ENCODE assay signal across 12 cellular contexts in the genomic region with DNA sequence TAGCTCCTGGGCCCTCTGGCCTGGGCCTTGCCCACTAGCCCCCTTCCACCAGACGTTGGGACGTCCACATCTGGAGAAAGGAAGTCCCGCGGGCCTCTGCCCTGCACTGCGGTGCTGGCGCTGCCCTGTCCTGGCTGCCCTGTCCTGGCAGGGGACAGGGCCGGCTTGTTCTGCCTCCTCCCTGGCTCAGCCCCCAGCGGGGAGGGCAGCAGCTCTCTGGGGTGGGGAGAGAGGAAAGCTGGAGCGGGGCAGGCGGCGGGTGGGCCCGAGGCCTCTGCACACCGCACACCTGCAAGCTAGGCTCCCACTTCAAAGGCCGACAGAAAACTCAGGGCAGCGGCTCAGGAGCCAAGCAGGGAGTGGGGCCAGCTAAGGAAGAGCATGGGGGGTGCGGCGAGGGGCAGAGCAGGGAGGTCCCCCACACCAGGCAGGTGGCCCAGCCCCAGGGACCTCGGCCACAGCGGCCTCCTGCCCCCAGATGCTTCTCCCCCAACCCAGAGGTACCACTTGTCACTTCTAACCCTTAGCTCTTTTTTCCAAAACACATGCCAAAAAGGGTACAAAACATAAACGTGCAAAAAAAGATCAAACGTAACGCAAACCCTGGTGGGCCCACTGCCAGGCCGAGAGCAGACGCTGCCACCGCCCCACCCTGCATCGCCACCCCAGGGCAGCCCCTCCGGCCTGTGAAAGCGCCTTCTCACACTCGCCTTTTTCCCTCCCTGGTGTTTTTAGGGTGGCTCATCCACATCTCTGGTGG. TPM values are rescaled to one million over a fixed set of nuclear protein-coding genes. Genes with fewer than 3 reads are reported as not detected.
DNase-seq lines count a peak whose midpoint lies in the region; ATAC-seq and TF ChIP-seq lines count a peak whose summit lies in the region.
"Had no signal": no experiment of that assay in that cellular context is flagged by ENCODE, and none has a peak within 500 bp of the region (broad histone marks: within the 10 kb centered on the region; RNA-seq: fewer than 3 reads in every experiment).

No MANE protein-coding gene starts in this region.

- 76 to 91% (median 89%) methylated on average over 29 of the region's 29 CpGs for WGBS in ovary, 3 donors

- no peaks in the 10 kb centered on the region for H3K9me3 Mint-ChIP-seq in CD8-positive, alpha-beta T cell
- H3K9me3 Mint-ChIP-seq in glutamatergic neuron (ENCODE audit: unreplicated experiment) (peaks cover 3% of the 10 kb centered on the region), endothelial cell (ENCODE audit: unreplicated experiment) (no peaks in the 10 kb centered on the region)

- peak overlapping the region; percentile 8 for H3K4me3 ChIP-seq in CD8-positive, alpha-beta T cell (ENCODE audit: low read depth, low read length)
- H3K4me3 ChIP-seq in OCI-LY1 (ENCODE audit: low read depth, low read length, poor library complexity, severe bottlenecking), result no peak overlapping the region
- no peak overlapping the region for H3K4me3 ChIP-seq in ovary
- H3K4me3 ChIP-seq: body of pancreas, SJSA1 had no signal

- no peak for TF ChIP-seq POLR2A in ovary (IDR thresholded peaks at IDR 0.05)

- no peaks in the 10 kb centered on the region for H3K36me3 ChIP-seq in CD8-positive, alpha-beta T cell (ENCODE audit: insufficient read depth, low read length)
- H3K36me3 ChIP-seq in OCI-LY1 (ENCODE audit: insufficient read depth, low read length) (no peaks in the 10 kb centered on the region), ovary (no peaks in the 10 kb centered on the region)

- no peaks in the 10 kb centered on the region for H3K9me3 ChIP-seq in CD8-positive, alpha-beta T cell (ENCODE audit: low read length)
- H3K9me3 ChIP-seq in OCI-LY1 (ENCODE audit: low read length) (no peaks in the 10 kb centered on the region), ovary (no peaks in the 10 kb centered on the region)
- H3K9me3 ChIP-seq: body of pancreas, SJSA1 had no signal

- no peaks in the 10 kb centered on the region for H3K79me2 ChIP-seq in OCI-LY1 (ENCODE audit: insufficient read depth, low read length)

- ATAC-seq in CD8-positive, alpha-beta T cell, result peak; percentile 40
- ATAC-seq in GM21529 (IDR thresholded peaks at IDR 0.05; ENCODE audit: unreplicated experiment) (no peak), GM21447 (IDR thresholded peaks at IDR 0.05; ENCODE audit: unreplicated experiment) (no peak)
- ATAC-seq: body of pancreas had no signal

- H2AFZ ChIP-seq in OCI-LY1 (ENCODE audit: low read length), result no peak overlapping the region

- no peaks in the 10 kb centered on the region for H3K27me3 ChIP-seq in CD8-positive, alpha-beta T cell (ENCODE audit: insufficient read depth, low read length)
- peaks cover 2% of the 10 kb centered on the region; the same call in 1 of the 2 replicates for H3K27me3 ChIP-seq in OCI-LY1 (ENCODE audit: insufficient read depth, low read length)
- H3K27me3 ChIP-seq in ovary, result no peaks in the 10 kb centered on the region
- H3K27me3 ChIP-seq: body of pancreas, SJSA1 had no signal

- H3K4me1 Mint-ChIP-seq in CD8-positive, alpha-beta T cell (ENCODE audit: low read depth), result peaks cover 51% of the 10 kb centered on the region
- H3K4me1 Mint-ChIP-seq in glutamatergic neuron (ENCODE audit: low read depth, unreplicated experiment) (no peaks in the 10 kb centered on the region), endothelial cell (ENCODE audit: unreplicated experiment) (peaks cover 6% of the 10 kb centered on the region)

- peak overlapping the region; percentile 82 for H3K27ac Mint-ChIP-seq in CD8-positive, alpha-beta T cell
- H3K27ac Mint-ChIP-seq in glutamatergic neuron (ENCODE audit: unreplicated experiment) (no peak overlapping the region), endothelial cell (ENCODE audit: unreplicated experiment) (no peak overlapping the region)

- H4K20me1 ChIP-seq in OCI-LY1 (ENCODE audit: insufficient read depth, low read length), result no peaks in the 10 kb centered on the region

- intact Hi-C loops in CD8-positive, alpha-beta T cell (cut with DNase I, micrococcal nuclease), result loop anchor here in 1 of 2 experiments (10.0 kb wide), 1 partner anchor 53 kb away; no protein-coding TSS in a partner anchor
- intact Hi-C loops in ovary (cut with DNase I), result no loop called here

- DNase-seq in CD8-positive, alpha-beta T cell, result peak in 4 of 7 experiments; percentile 33 to 77 (median 51)
- peak; percentile 12 for DNase-seq in glutamatergic neuron
- peak in 4 of 5 donors; percentile 9 to 37 (median 20) for DNase-seq in ovary
- DNase-seq in endothelial cell (ENCODE audit: low spot score), result no peak
- DNase-seq in stimulated activated CD4-positive, alpha-beta T cell treated with anti-CD3 and anti-CD28 coated beads, Interleukin-4, amount 100 ng/mL, for 1 hour, result no peak
- DNase-seq: NCI-H1048, NCI-H2171 had no signal

- H3K4me2 ChIP-seq in OCI-LY1 (ENCODE audit: low read length), result no peak overlapping the region

- H3K27ac ChIP-seq in CD8-positive, alpha-beta T cell (ENCODE audit: low read depth, low read length), result peak overlapping the region; percentile 21
- H3K27ac ChIP-seq in OCI-LY1 (ENCODE audit: low read depth, low read length, poor library complexity, severe bottlenecking), result peak overlapping the region; percentile 52
- H3K27ac ChIP-seq in ovary, result no peak overlapping the region
- H3K27ac ChIP-seq: SJSA1 had no signal

- H3K4me3 Mint-ChIP-seq in CD8-positive, alpha-beta T cell, result peak overlapping the region; percentile 23
- H3K4me3 Mint-ChIP-seq in glutamatergic neuron (ENCODE audit: unreplicated experiment) (no peak overlapping the region), endothelial cell (ENCODE audit: unreplicated experiment) (no peak overlapping the region)

- TF ChIP-seq CTCF in CD8-positive, alpha-beta T cell (IDR thresholded peaks at IDR 0.05), result no peak
- TF ChIP-seq CTCF in OCI-LY1 (IDR thresholded peaks at IDR 0.05; ENCODE audit: low read length) (no peak), glutamatergic neuron (IDR thresholded peaks at IDR 0.05; ENCODE audit: partially characterized antibody, unreplicated experiment) (no peak), ovary (IDR thresholded peaks at IDR 0.05) (no peak), endothelial cell (IDR thresholded peaks at IDR 0.05; ENCODE audit: unreplicated experiment) (no peak)

- no peak overlapping the region for H3K9ac ChIP-seq in OCI-LY1 (ENCODE audit: low read length)

- CTCF ChIA-PET in CD8-positive, alpha-beta T cell (lab: Charles Lee), result no interaction called here

- no peaks in the 10 kb centered on the region for H3F3A ChIP-seq in OCI-LY1 (ENCODE audit: insufficient read depth, low read length)

- peaks cover 62% of the 10 kb centered on the region for H3K4me1 ChIP-seq in CD8-positive, alpha-beta T cell (ENCODE audit: insufficient read depth, low read length)
- H3K4me1 ChIP-seq in OCI-LY1 (ENCODE audit: insufficient read depth, low read length, severe bottlenecking), result peaks cover 30% of the 10 kb centered on the region
- H3K4me1 ChIP-seq in ovary (ENCODE audit: insufficient read depth), result peaks cover 19% of the 10 kb centered on the region

- H3K27me3 Mint-ChIP-seq in CD8-positive, alpha-beta T cell (ENCODE audit: low read depth), result no peaks in the 10 kb centered on the region
- H3K27me3 Mint-ChIP-seq in glutamatergic neuron (ENCODE audit: unreplicated experiment), result peaks cover 7% of the 10 kb centered on the region
- H3K27me3 Mint-ChIP-seq in endothelial cell (ENCODE audit: unreplicated experiment), result peaks cover 3% of the 10 kb centered on the region

- no peaks in the 10 kb centered on the region for H3K36me3 Mint-ChIP-seq in CD8-positive, alpha-beta T cell
- H3K36me3 Mint-ChIP-seq in glutamatergic neuron (ENCODE audit: unreplicated experiment) (peaks cover 10% of the 10 kb centered on the region), endothelial cell (ENCODE audit: low read depth, unreplicated experiment) (no peaks in the 10 kb centered on the region)

- no peaks in the 10 kb centered on the region for H3K9me2 ChIP-seq in OCI-LY1 (ENCODE audit: low read depth, low read length)

- POLR2A ChIA-PET in CD8-positive, alpha-beta T cell (lab: Charles Lee), result interaction anchor here (1.0 kb wide), 2 partner anchors 52 to 91 kb away, joined by 3 read pairs; no protein-coding TSS in a partner anchor

- no peak for TF ChIP-seq EP300 in ovary (IDR thresholded peaks at IDR 0.05)

RNA-seq across cellular contexts. Expression of gene SNED1, which starts 13.5 kb away (rescaled TPM):
- 10 to 100 TPM; 32.4 to 38.4 TPM for total RNA-seq in CD8-positive, alpha-beta T cell
- 2.8 TPM for total RNA-seq in glutamatergic neuron (ENCODE audit: unreplicated experiment)
- 10 to 100 TPM; 32.7 to 69.5 (median 50.3) TPM for total RNA-seq in ovary
- 10 to 100 TPM; 16.7 to 29.5 TPM for polyA plus RNA-seq in ovary
- 2.3 TPM for total RNA-seq in endothelial cell (ENCODE audit: unreplicated experiment)

Comparison
In these comparisons a context has a peak if more than half of its experiments do, and no peak if none do; other contexts are left out.
1. DNase-seq: peak in CD8-positive, alpha-beta T cell (4 of 7), glutamatergic neuron (single experiment) and ovary (4 of 5); none in endothelial cell (single experiment) and stimulated activated CD4-positive, alpha-beta T cell treated with anti-CD3 and anti-CD28 coated beads, Interleukin-4, amount 100 ng/mL, for 1 hour (single experiment).
2. H3K27ac ChIP-seq: peak in CD8-positive, alpha-beta T cell (single experiment) and OCI-LY1 (single experiment); none in ovary (0 of 2).